Comparison of ENCODE assay signal across 8 cellular contexts in the genomic region with DNA sequence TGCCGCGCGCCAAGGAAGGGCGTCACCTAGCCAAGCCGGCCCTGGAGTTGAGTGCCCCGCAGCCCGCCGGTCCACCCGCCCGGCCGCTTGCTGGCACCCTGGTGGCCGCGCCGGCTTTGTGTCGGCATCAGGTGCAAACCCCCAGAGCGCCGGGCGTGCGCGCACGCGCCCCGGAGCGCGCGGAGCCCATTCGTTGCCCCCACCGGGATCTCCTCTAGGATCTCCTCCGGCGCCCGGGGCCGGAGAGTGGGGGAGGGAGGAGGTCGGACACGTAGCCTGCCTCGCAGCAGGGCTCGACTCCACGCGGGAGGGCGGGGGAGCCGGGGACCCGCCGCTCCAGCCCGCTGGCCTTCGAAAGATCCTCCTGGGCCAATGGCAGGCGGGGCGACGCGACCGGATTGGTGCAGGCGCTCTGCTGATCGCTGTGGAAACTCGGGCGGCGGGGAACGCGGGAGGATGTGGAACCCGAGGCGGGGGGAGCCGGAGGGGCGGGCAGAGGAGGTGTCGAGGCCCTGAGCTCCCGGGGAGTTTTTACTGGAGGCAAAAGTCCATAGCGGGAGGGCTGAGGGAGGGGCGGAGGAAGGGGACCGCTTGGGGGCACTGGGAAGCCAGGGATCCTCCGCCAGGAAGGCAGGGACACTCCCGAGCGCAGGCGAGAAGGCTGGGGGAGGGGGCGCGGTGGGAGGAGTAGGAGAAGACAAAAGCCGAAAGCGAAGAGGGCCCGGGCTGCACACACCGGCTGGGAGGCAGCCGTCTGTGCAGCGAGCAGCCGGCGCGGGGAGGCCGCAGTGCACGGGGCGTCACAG. TPM values are rescaled to one million over a fixed set of nuclear protein-coding genes. Genes with fewer than 3 reads are reported as not detected.
A peak's percentile ranks its signal among the peaks of the same experiment; 100 is the strongest.
DNase-seq lines count a peak whose midpoint lies in the region; ATAC-seq and TF ChIP-seq lines count a peak whose summit lies in the region.

A gene (plus strand): TSS at position 728 of the 806 bp plus-strand sequence. CDS start 91 bp downstream, outside the sequence.

- POLR2A ChIA-PET in A673 (lab: Charles Lee; ENCODE audit: low non-redundant PET), result interaction anchor here (0.6 kb wide), 3 partner anchors 11 to 121 kb away, joined by 3 to 4 read pairs (median 3); a partner anchor contains a TSS
- POLR2A ChIA-PET in activated CD4-positive, alpha-beta T cell treated with anti-CD3 and anti-CD28 coated beads for 36 hours (lab: Charles Lee), result no interaction called here

- peak within 1 kb of the TSS; percentile 96 for H3K4me3 ChIP-seq in A673 (ENCODE audit: low read depth, low read length, poor library complexity, severe bottlenecking)

- H3K9me3 Mint-ChIP-seq in activated CD4-positive, alpha-beta T cell treated with anti-CD3 and anti-CD28 coated beads for 36 hours (ENCODE audit: low read depth), result no peaks in the 10 kb centered on the region

- H3K4me3 Mint-ChIP-seq in activated CD4-positive, alpha-beta T cell treated with anti-CD3 and anti-CD28 coated beads for 36 hours, result peak within 1 kb of the TSS; percentile 84

- ATAC-seq in GM18870 (IDR thresholded peaks at IDR 0.05; ENCODE audit: unreplicated experiment) (peak; percentile 37), HG03103 (IDR thresholded peaks at IDR 0.05; ENCODE audit: low read depth, unreplicated experiment) (peak; percentile 66), left colon (peak; percentile 70)
- ATAC-seq in activated CD4-positive, alpha-beta T cell treated with anti-CD3 and anti-CD28 coated beads for 36 hours, result peak; percentile 86

- H3K36me3 Mint-ChIP-seq in activated CD4-positive, alpha-beta T cell treated with anti-CD3 and anti-CD28 coated beads for 36 hours (ENCODE audit: low read depth), result peaks cover 8% of the 10 kb centered on the region

- intact Hi-C loops in A673 (cut with micrococcal nuclease; ENCODE audit: unreplicated experiment), result loop anchor here (2.0 kb wide), 1 partner anchor 901 kb away; a partner anchor contains a TSS
- intact Hi-C loops in activated CD4-positive, alpha-beta T cell treated with anti-CD3 and anti-CD28 coated beads for 36 hours (cut with DNase I, micrococcal nuclease), result loop anchor here in 1 of 2 experiments (1.0 kb wide), 2 partner anchors 10 to 35 kb away; a partner anchor contains a TSS
- intact Hi-C loops in left colon (cut with DNase I, micrococcal nuclease), result no loop called here

- peaks cover 36% of the 10 kb centered on the region for H3K4me1 ChIP-seq in A673 (ENCODE audit: insufficient read depth, low read length, poor library complexity, severe bottlenecking)

- no TSS peak for BruUV-seq in A673 (replicated peaks; lab: Mats Ljungman, UMichigan)

- peak; percentile 99 for DNase-seq in A673 (ENCODE audit: low spot score)
- peak; percentile 94 for DNase-seq in NCI-H2227 treated with DMSO at 0.1 percent for 48 hours (lab: John Stamatoyannopoulos, UW)
- peak; percentile 90 for DNase-seq in activated CD4-positive, alpha-beta T cell treated with anti-CD3 and anti-CD28 coated beads for 36 hours
- DNase-seq in dedifferentiated amniotic fluid mesenchymal stem cell (ENCODE audit: extremely low spot score), result peak; percentile 84
- peak; percentile 72 to 75 for DNase-seq in left colon
- peak; percentile 62 to 72 for DNase-seq in stimulated activated CD4-positive, alpha-beta T cell treated with anti-CD3 and anti-CD28 coated beads, Interleukin-15, amount 100 ng/mL, for 48 hours (ENCODE audit: low read depth in 2 of 2)

- CTCF ChIA-PET in A673 (lab: Charles Lee), result interaction anchor here (0.8 kb wide), 1 partner anchor 31 kb away, joined by 3 read pairs; no protein-coding TSS in a partner anchor
- CTCF ChIA-PET in activated CD4-positive, alpha-beta T cell treated with anti-CD3 and anti-CD28 coated beads for 36 hours (lab: Charles Lee), result interaction anchor here (0.6 to 2.0 kb wide), 4 partner anchors 10 to 512 kb away, joined by 3 to 8 read pairs (median 6); a partner anchor contains a TSS

- peaks cover 12% of the 10 kb centered on the region for H3K4me1 Mint-ChIP-seq in activated CD4-positive, alpha-beta T cell treated with anti-CD3 and anti-CD28 coated beads for 36 hours

- peaks cover 38% of the 10 kb centered on the region for H3K36me3 ChIP-seq in A673 (ENCODE audit: insufficient read depth, low read length, poor library complexity, severe bottlenecking)

- no peaks in the 10 kb centered on the region for H3K27me3 ChIP-seq in A673 (replicated peaks; ENCODE audit: insufficient read depth, low read depth, low read length, poor library complexity)

- no peaks in the 10 kb centered on the region for H3K9me3 ChIP-seq in A673 (ENCODE audit: low read depth, low read length, poor library complexity, severe bottlenecking)

- H3K27ac Mint-ChIP-seq in activated CD4-positive, alpha-beta T cell treated with anti-CD3 and anti-CD28 coated beads for 36 hours, result peak within 1 kb of the TSS; percentile 74

- H3K27ac ChIP-seq in A673 (ENCODE audit: low read depth, low read length, poor library complexity, severe bottlenecking), result peak within 1 kb of the TSS; percentile 97

- peaks cover 40% of the 10 kb centered on the region for H3K27me3 Mint-ChIP-seq in activated CD4-positive, alpha-beta T cell treated with anti-CD3 and anti-CD28 coated beads for 36 hours

- peak; percentile 38; the same call in 1 of the 2 replicates for TF ChIP-seq CTCF in A673 (conservative IDR thresholded peaks at IDR 0.05; ENCODE audit: low read depth, low read length)

RNA-seq across cellular contexts. Expression of the gene that starts here (rescaled TPM):
- total RNA-seq in A673 (2021) (1,097 and 1,272 TPM in 2 replicates), left colon (1 to 10 TPM; 3.1 to 5.6 TPM)
- total RNA-seq in activated CD4-positive, alpha-beta T cell treated with anti-CD3 and anti-CD28 coated beads for 36 hours, result 10 to 100 TPM; 51.0 to 58.4 TPM

Comparison
In these comparisons a context has a peak if more than half of its experiments do, and no peak if none do; other contexts are left out.
1. Peak in every context shown above with its lines: DNase-seq, ATAC-seq, H3K4me3 ChIP-seq and H3K27ac ChIP-seq.
2. RNA of the gene that starts here (total RNA-seq): 1,097 to 1,272 TPM in A673; 51.0 to 58.4 TPM in activated CD4-positive, alpha-beta T cell treated with anti-CD3 and anti-CD28 coated beads for 36 hours and 3.1 to 5.6 TPM in left colon; every median in the first group is over 10 times any median in the second.